Comparison of ENCODE assay signal across 8 cellular contexts in the genomic region with DNA sequence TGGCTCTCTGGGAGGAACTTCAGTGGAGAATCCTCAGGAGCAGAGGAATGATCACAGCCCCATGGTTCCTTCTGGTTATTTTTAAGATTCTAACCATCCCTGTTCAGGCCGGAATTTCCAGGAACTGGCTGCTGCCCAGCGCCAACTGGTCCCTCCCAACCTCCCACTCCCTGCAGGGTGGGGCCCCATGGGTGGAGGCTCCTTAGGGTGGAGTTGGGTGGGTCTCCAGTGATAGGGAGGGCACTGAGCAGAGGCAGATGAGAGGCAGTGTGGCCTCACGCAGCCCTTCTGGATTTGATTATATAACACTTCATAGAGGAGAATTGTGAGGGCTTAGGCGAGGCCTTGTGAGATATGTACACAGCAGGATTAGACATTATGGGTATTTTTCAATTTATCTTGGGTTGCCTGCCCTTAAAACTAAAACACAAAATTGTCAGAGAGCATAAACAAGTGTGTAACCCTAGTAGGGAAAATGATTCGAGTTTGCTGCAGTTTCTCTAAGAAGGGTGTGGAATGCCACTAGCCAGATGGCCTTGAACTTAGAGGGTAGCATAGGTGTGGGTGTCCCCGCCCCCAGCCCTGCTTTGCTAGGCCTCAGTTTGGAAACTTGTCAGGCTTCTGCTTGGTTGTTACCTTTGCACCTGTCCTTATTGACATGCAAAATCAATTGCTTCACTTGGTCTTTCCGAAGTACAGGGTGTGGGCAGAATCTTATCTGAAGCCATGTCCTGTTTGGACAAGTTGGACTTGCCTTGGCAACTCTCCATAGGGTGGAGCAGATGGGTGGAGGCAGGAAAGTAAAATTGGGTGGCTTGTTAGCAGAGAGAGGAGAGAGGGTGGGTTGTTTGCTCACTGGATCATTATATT. TPM values are rescaled to one million over a fixed set of nuclear protein-coding genes. Genes with fewer than 3 reads are reported as not detected.
DNase-seq lines count a peak whose midpoint lies in the region; ATAC-seq, FAIRE-seq and TF ChIP-seq lines count a peak whose summit lies in the region.

No MANE protein-coding gene starts in this region.

- H3K4me1 ChIP-seq in body of pancreas = peaks cover 86% of the 10 kb centered on the region
- H3K4me1 ChIP-seq in HepG2 (ENCODE audit: insufficient read depth, low read length) = peaks cover 94% of the 10 kb centered on the region
- H3K4me1 ChIP-seq in thymus (ENCODE audit: control insufficient read depth, insufficient read depth, low read length) = peaks cover 3% of the 10 kb centered on the region

- in situ Hi-C loops in HepG2 (cut with HindIII; ENCODE audit: extremely low pct_ligation_motif_present, low pct_unique_long_range_greater_than_20kb) = loop anchor here (5.0 kb wide), 3 partner anchors 356 to 596 kb away; no protein-coding TSS in a partner anchor

- H2AFZ ChIP-seq in HepG2 (ENCODE audit: low read length) = no peak overlapping the region

- intact Hi-C loops in body of pancreas (cut with DNase I) = loop anchor here (5.0 kb wide), 1 partner anchor 351 kb away; no protein-coding TSS in a partner anchor
- intact Hi-C loops in HepG2 (cut with micrococcal nuclease; ENCODE audit: unreplicated experiment) = loop anchor here (5.0 to 10.0 kb wide), 2 partner anchors 249 to 286 kb away; no protein-coding TSS in a partner anchor

- H3K27ac ChIP-seq in body of pancreas (peak overlapping the region; percentile 58 to 100 (median 100)), HepG2 (ENCODE audit: extremely low read length, insufficient read depth, low read length) (peak overlapping the region; percentile 78), thymus (ENCODE audit: low read depth) (peak overlapping the region; percentile 58)

- peak overlapping the region; percentile 60 for H3K9ac ChIP-seq in HepG2 (ENCODE audit: insufficient read depth, low read depth, low read length)

- no peaks in the 10 kb centered on the region for H3K9me3 ChIP-seq in body of pancreas
- no peaks in the 10 kb centered on the region for H3K9me3 ChIP-seq in HepG2 (ENCODE audit: low read length)
- H3K9me3 ChIP-seq in thymus (ENCODE audit: control insufficient read depth) = no peaks in the 10 kb centered on the region

- POLR2A ChIA-PET in BJ (lab: Charles Lee) (no interaction called here), HepG2 (lab: Yijun Ruan, JAX) (interaction anchor here (0.9 to 2.6 kb wide), 6 partner anchors 10 to 494 kb away, joined by 3 to 9 read pairs (median 5); no protein-coding TSS in a partner anchor)

- no peak for TF ChIP-seq CTCF in BJ (IDR thresholded peaks at IDR 0.05; ENCODE audit: insufficient read depth, low read depth, low read length)
- no peak for TF ChIP-seq CTCF in body of pancreas (IDR thresholded peaks at IDR 0.05)
- TF ChIP-seq CTCF in HepG2 (CRISPR knock-in tag; IDR thresholded peaks at IDR 0.05) = peak; percentile 21; the same call in 1 of the 2 replicates

- CTCF ChIA-PET in BJ (lab: Yijun Ruan, JAX) = interaction anchor here (0.7 to 5.8 kb wide), 3 partner anchors 337 to 494 kb away, joined by 3 to 51 read pairs (median 4); no protein-coding TSS in a partner anchor
- CTCF ChIA-PET in HepG2 (lab: Yijun Ruan, JAX; ENCODE audit: low intra/inter-chr PET ratio, low total read pairs) = interaction anchor here (0.8 to 3.0 kb wide), 2 partner anchors 493 to 612 kb away, joined by 3 to 32 read pairs; no protein-coding TSS in a partner anchor

- no TSS peak for BruUV-seq in HepG2 (replicated peaks; lab: Mats Ljungman, UMichigan)

- DNase-seq in BJ (ENCODE audit: low read depth) (peak; percentile 19), M059J (ENCODE audit: low read depth) (peak; percentile 18), body of pancreas (peak; percentile 60 to 76 (median 67)), HepG2 (ENCODE audit: low spot score) (peak; percentile 95), SHP77 treated with DMSO at 0.1 percent for 48 hours (lab: John Stamatoyannopoulos, UW) (no peak), retina (no peak)

- H3K4me3 ChIP-seq in BJ (ENCODE audit: low read depth, low read length) (no peak overlapping the region), body of pancreas (no peak overlapping the region), HepG2 (replicated peaks in 1 of 3; ENCODE audit: insufficient read depth in 1 of 3, low read depth in 2 of 3, low read length in 3 of 3) (peak overlapping the region in 2 of 3 experiments; percentile 6 to 55; a peak in 3 of 6 replicates), thymus (ENCODE audit: low read length) (no peak overlapping the region)

- H4K20me1 ChIP-seq in HepG2 (ENCODE audit: insufficient read depth, low read length) = peaks cover 34% of the 10 kb centered on the region

- peak in 1 of 2 experiments; percentile 98; a peak in 2 of 4 replicates for TF ChIP-seq EP300 in HepG2 (IDR thresholded peaks at IDR 0.05; ENCODE audit: low read depth in 2 of 2, low read length in 2 of 2)
- peak; percentile 95 for TF ChIP-seq EP300 in HepG2 (CRISPR knock-in tag; IDR thresholded peaks at IDR 0.05; ENCODE audit: borderline replicate concordance)

- H3K36me3 ChIP-seq in BJ (ENCODE audit: control insufficient read depth, insufficient read depth, low read length) = 0 out of 2 replicates have a peak, but pooled peaks cover 1% of the 10 kb centered on the region
- H3K36me3 ChIP-seq in body of pancreas (replicated peaks in 1 of 2; ENCODE audit: insufficient read depth in 1 of 2, low read depth in 2 of 2) = no peaks in the 10 kb centered on the region
- H3K36me3 ChIP-seq in HepG2 (replicated peaks in 1 of 2; ENCODE audit: control insufficient read depth in 1 of 2, insufficient read depth in 2 of 2, low read length in 2 of 2) = peaks cover 1 to 12% of the 10 kb centered on the region in 2 experiments
- H3K36me3 ChIP-seq in thymus (ENCODE audit: control insufficient read depth, insufficient read depth) = no peaks in the 10 kb centered on the region

- peak; percentile 16; the same call in 1 of the 2 replicates for TF ChIP-seq RAD21 in HepG2 (CRISPR knock-in tag; IDR thresholded peaks at IDR 0.05)

- FAIRE-seq in HepG2 (lab: Jason Lieb, UNC) = peak; percentile 100

- H3K27me3 ChIP-seq in BJ (ENCODE audit: control insufficient read depth, insufficient read depth, low read length) (no peaks in the 10 kb centered on the region), body of pancreas (no peaks in the 10 kb centered on the region), HepG2 (ENCODE audit: control insufficient read depth in 1 of 2, insufficient read depth in 2 of 2, low read length in 2 of 2) (no peaks in the 10 kb centered on the region), thymus (ENCODE audit: control insufficient read depth, insufficient read depth) (no peaks in the 10 kb centered on the region)

- TF ChIP-seq POLR2A in body of pancreas (IDR thresholded peaks at IDR 0.05) (peak in 2 of 3 donors; percentile 25 to 30), HepG2 (IDR thresholded peaks at IDR 0.05; ENCODE audit: insufficient read depth in 1 of 2, low read depth in 2 of 2, low read length in 2 of 2) (peak; percentile 68 to 80)

- H3K79me2 ChIP-seq in HepG2 (ENCODE audit: insufficient read depth, low read length) = peaks cover 97% of the 10 kb centered on the region

- peak overlapping the region; percentile 81 for H3K4me2 ChIP-seq in HepG2 (ENCODE audit: low read depth, low read length)

- 6 to 11% methylated on average over 7 of the region's 7 CpGs for WGBS in body of pancreas, 2 donors
- 3% methylated on average over 7 of the region's 7 CpGs for WGBS in HepG2 (ENCODE audit: low lambda C conversion rate)
- 86% methylated on average over 7 of the region's 7 CpGs for WGBS in thymus

- peak; percentile 72 for ATAC-seq in body of pancreas
- ATAC-seq in HepG2 = peak; percentile 73
- no peak for ATAC-seq in HG03457 (IDR thresholded peaks at IDR 0.05; ENCODE audit: unreplicated experiment)

TF ChIP-seq in HepG2, 621 proteins besides CTCF, POLR2A, EP300 and RAD21 (continues in another document):
- no peak for TF ChIP-seq ZNF850 (CRISPR knock-in tag; conservative IDR thresholded peaks at IDR 0.05)

RNA-seq across cellular contexts. Expression of a gene that starts 9.3 kb away (rescaled TPM):
- polyA plus RNA-seq in BJ (2011; rRNA removed) (11.4 and 11.7 TPM in 2 replicates), HepG2 (2011; rRNA removed) (32.2 and 37.8 TPM in 2 replicates), thymus (23.8 TPM)
- 18.3 and 19.9 TPM in 2 replicates for polyA minus RNA-seq in BJ (2011; rRNA and poly(A)+ RNA removed)
- 5.7 and 11.4 TPM in 2 replicates for total RNA-seq in M059J (2014; rRNA removed; shearing (Covaris generic))
- total RNA-seq in body of pancreas (10 to 100 TPM; 30.6 to 32.0 TPM), HepG2 (2016; rRNA removed; fragmentation: Illumina TruSeq; extraction: Trizol) (29.1 and 45.2 TPM in 2 replicates)
- total RNA-seq in HepG2 (2016; cell fraction: cytosol; rRNA removed; fragmentation: Illumina TruSeq; extraction: Trizol; ENCODE audit: low read depth) = 5.0 and 6.9 TPM in 2 replicates
- total RNA-seq in HepG2 (2016; cell fraction: insoluble cytoplasmic fraction; rRNA removed; fragmentation: Illumina TruSeq; extraction: Trizol) = 29.1 and 39.1 TPM in 2 replicates
- 27.0 and 29.9 TPM in 2 replicates for total RNA-seq in HepG2 (2016; cell fraction: membrane; rRNA removed; fragmentation: Illumina TruSeq; extraction: Trizol)
- total RNA-seq in HepG2 (2016; cell fraction: nucleus; rRNA removed; fragmentation: Illumina TruSeq; extraction: Trizol) = 38.1 and 42.0 TPM in 2 replicates
- 23.4 and 26.9 TPM in 2 replicates for polyA plus RNA-seq in HepG2 (2011; cell fraction: cytosol; rRNA removed)
- polyA plus RNA-seq in HepG2 (2011; cell fraction: nucleus; rRNA removed) = 34.9 and 36.5 TPM in 2 replicates
- 35.9 and 36.8 TPM in 2 replicates for polyA plus RNA-seq in HepG2 (2012)
- 12.2 and 13.0 TPM in 2 replicates for polyA plus RNA-seq in HepG2 (2016; cell fraction: cytosol; fragmentation: Illumina TruSeq; extraction: Trizol; ENCODE audit: low read depth)
- 46.7 and 48.9 TPM in 2 replicates for polyA plus RNA-seq in HepG2 (2016; cell fraction: insoluble cytoplasmic fraction; fragmentation: Illumina TruSeq; extraction: Trizol; ENCODE audit: low read depth)
- 28.6 and 30.0 TPM in 2 replicates for polyA plus RNA-seq in HepG2 (2016; cell fraction: membrane; fragmentation: Illumina TruSeq; extraction: Trizol; ENCODE audit: low read depth)
- 40.1 and 41.8 TPM in 2 replicates for polyA plus RNA-seq in HepG2 (2016; cell fraction: nucleus; fragmentation: Illumina TruSeq; extraction: Trizol; ENCODE audit: insufficient read depth, low read depth)
- 23.8 and 59.2 TPM in 2 replicates for polyA minus RNA-seq in HepG2 (2011; rRNA and poly(A)+ RNA removed; ENCODE audit: low replicate concordance)
- polyA minus RNA-seq in HepG2 (2011; cell fraction: cytosol; rRNA and poly(A)+ RNA removed) = 32.1 and 36.4 TPM in 2 replicates
- 148 and 153 TPM in 2 replicates for polyA minus RNA-seq in HepG2 (2011; cell fraction: nucleus; rRNA and poly(A)+ RNA removed)

Comparison
In these comparisons a context has a peak if more than half of its experiments do, and no peak if none do; other contexts are left out.
1. DNase-seq: peak in BJ (single experiment), M059J (single experiment), body of pancreas (4 of 4) and HepG2 (single experiment); none in SHP77 treated with DMSO at 0.1 percent for 48 hours (single experiment) and retina (single experiment).
2. H3K4me3 ChIP-seq: peak in HepG2 (2 of 3); none in BJ (single experiment), body of pancreas (0 of 2) and thymus (single experiment).
3. Peak in every context shown above with its lines, with median percentiles within 50 percentile points of each other: H3K27ac ChIP-seq.